Comparison of ENCODE assay signal across 20 cellular contexts in the genomic region with DNA sequence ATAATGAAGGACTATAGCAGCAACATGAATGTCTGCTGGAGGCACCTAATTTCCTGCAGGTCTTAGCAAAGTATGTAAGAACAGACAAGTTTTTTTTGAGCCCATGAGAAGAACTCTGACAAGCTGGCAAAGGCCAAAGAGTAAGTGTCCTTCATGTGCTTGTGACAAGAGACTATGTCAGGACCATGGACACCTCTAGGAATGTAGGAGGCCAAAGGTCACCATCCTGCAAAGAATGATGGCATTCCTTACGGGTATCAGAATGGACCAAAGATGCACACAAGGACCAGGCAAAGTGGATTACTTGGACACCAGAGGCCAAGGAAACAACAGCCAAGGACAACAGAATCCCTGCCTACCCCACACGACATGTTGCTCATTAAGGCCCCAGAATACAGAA.
"Had no signal": no experiment of that assay in that cellular context is flagged by ENCODE, and none has a peak within 500 bp of the region (broad histone marks: within the 10 kb centered on the region; RNA-seq: fewer than 3 reads in every experiment).

No MANE protein-coding gene starts in this region.

- H3K27me3 Mint-ChIP-seq: activated CD4-positive, alpha-beta memory T cell treated with anti-CD3 and anti-CD28 coated beads for 36 hours; activated CD8-positive, alpha-beta memory T cell treated with anti-CD3 and anti-CD28 coated beads, Interleukin-2, amount 10 ng/mL, durations not matched to agents 7 days and 5 days; activated T-cell treated with anti-CD3 and anti-CD28 coated beads, Interleukin-2, amount 50 U/mL, for 24 hours; brain; naive thymus-derived CD8-positive, alpha-beta T cell had no signal

- H3K36me3 Mint-ChIP-seq: activated CD8-positive, alpha-beta memory T cell treated with anti-CD3 and anti-CD28 coated beads, Interleukin-2, amount 10 ng/mL, durations not matched to agents 7 days and 5 days had no signal

- H3K27ac Mint-ChIP-seq: activated CD4-positive, alpha-beta memory T cell treated with anti-CD3 and anti-CD28 coated beads for 36 hours; activated CD8-positive, alpha-beta memory T cell treated with anti-CD3 and anti-CD28 coated beads, Interleukin-2, amount 10 ng/mL, durations not matched to agents 7 days and 5 days; activated T-cell treated with anti-CD3 and anti-CD28 coated beads, Interleukin-2, amount 50 U/mL, for 24 hours had no signal

- H3K9me3 Mint-ChIP-seq: activated CD4-positive, alpha-beta memory T cell treated with anti-CD3 and anti-CD28 coated beads for 36 hours; activated T-cell treated with anti-CD3 and anti-CD28 coated beads, Interleukin-2, amount 50 U/mL, for 24 hours had no signal

- H3K4me1 Mint-ChIP-seq: activated CD8-positive, alpha-beta memory T cell treated with anti-CD3 and anti-CD28 coated beads, Interleukin-2, amount 10 ng/mL, durations not matched to agents 7 days and 5 days; brain had no signal

- ATAC-seq: activated CD8-positive, alpha-beta memory T cell treated with anti-CD3 and anti-CD28 coated beads, Interleukin-2, amount 10 ng/mL, durations not matched to agents 7 days and 5 days; left colon; mucosa of descending colon; naive thymus-derived CD8-positive, alpha-beta T cell had no signal

- DNase-seq: activated CD4-positive, alpha-beta memory T cell treated with anti-CD3 and anti-CD28 coated beads for 36 hours; activated CD8-positive, alpha-beta memory T cell treated with anti-CD3 and anti-CD28 coated beads, Interleukin-2, amount 10 ng/mL, durations not matched to agents 7 days and 5 days; activated naive CD4-positive, alpha-beta T cell treated with anti-CD3 and anti-CD28 coated beads, Interleukin-2, amount 50 U/mL, for 16 hours; activated T-cell treated with anti-CD3 and anti-CD28 coated beads, Interleukin-2, amount 50 U/mL, for 24 hours; amniotic stem cell; central memory CD4-positive, alpha-beta T cell; cortex of kidney; effector CD4-positive, alpha-beta T cell; foreskin fibroblast; hypothalamus; left colon; mucosa of descending colon; naive thymus-derived CD8-positive, alpha-beta T cell; nucleus accumbens; posterior cingulate gyrus; stimulated activated CD4-positive, alpha-beta T cell treated with anti-CD3 and anti-CD28 coated beads, Interleukin-4, amount 100 ng/mL, for 4 hours; stimulated activated CD8-positive, alpha-beta memory T cell treated with anti-CD3 and anti-CD28 coated beads, Interleukin-4, amount 100 ng/mL, for 48 hours; stimulated activated naive CD4-positive, alpha-beta T cell treated with Interleukin-2 at 50 U/mL for 16 hours; substantia nigra had no signal

- H3K4me3 Mint-ChIP-seq: activated CD4-positive, alpha-beta memory T cell treated with anti-CD3 and anti-CD28 coated beads for 36 hours; activated CD8-positive, alpha-beta memory T cell treated with anti-CD3 and anti-CD28 coated beads, Interleukin-2, amount 10 ng/mL, durations not matched to agents 7 days and 5 days; activated T-cell treated with anti-CD3 and anti-CD28 coated beads, Interleukin-2, amount 50 U/mL, for 24 hours; brain; naive thymus-derived CD8-positive, alpha-beta T cell had no signal
